26 cellular contexts compared by ENCODE assay signal in genomic region chr17:70668276-70668937, GRCh38.
"Had no signal": no experiment of that assay in that cellular context is flagged by ENCODE, and none has a peak within 500 bp of the region (broad histone marks: within the 10 kb centered on the region; RNA-seq: fewer than 3 reads in every experiment).

No MANE protein-coding gene starts in this region.

- H3K4me3 Mint-ChIP-seq: activated B cell treated with CpG ODN at 0.5 μM for 24 hours; activated CD8-positive, alpha-beta T cell treated with anti-CD3 and anti-CD28 coated beads for 36 hours; activated naive CD8-positive, alpha-beta T cell treated with anti-CD3 and anti-CD28 coated beads, Interleukin-2, amount 10 ng/mL, durations not matched to agents 7 days and 5 days; activated T-helper 17 cell treated with anti-CD3 and anti-CD28 coated beads, Interleukin-2, amount 50 U/mL, for 72 hours; central memory CD8-positive, alpha-beta T cell; naive B cell; stimulated activated naive CD8-positive, alpha-beta T cell treated with anti-CD3 and anti-CD28 coated beads, Interleukin-15, Interleukin-2, amounts not matched to agents 100 ng/mL and 50 ng/mL, for 24 hours; T-cell had no signal

- DNase-seq: activated B cell treated with CpG ODN at 0.5 μM for 24 hours; activated CD4-positive, alpha-beta T cell treated with anti-CD3 and anti-CD28 coated beads for 4 hours; activated CD8-positive, alpha-beta T cell treated with anti-CD3 and anti-CD28 coated beads for 36 hours; activated naive CD4-positive, alpha-beta T cell; activated naive CD8-positive, alpha-beta T cell treated with anti-CD3 and anti-CD28 coated beads, Interleukin-2, amount 10 ng/mL, durations not matched to agents 7 days and 5 days; activated T-cell treated with anti-CD3 and anti-CD28 coated beads, Interleukin-2, amount 50 U/mL, for 1 hour; brain microvascular endothelial cell; erythroblast; foreskin melanocyte; glutamatergic neuron; hippocampal formation; left ventricle myocardium inferior; mammary epithelial cell; naive B cell; psoas muscle; right cardiac atrium; T-cell; T-helper 9 cell; trophoblast cell had no signal

- H3K4me1 ChIP-seq: left ventricle myocardium inferior, psoas muscle, suprapubic skin had no signal

- FAIRE-seq: endometrium, keratinocyte had no signal

- H3K4me1 Mint-ChIP-seq: activated B cell treated with CpG ODN at 0.5 μM for 24 hours; activated naive CD8-positive, alpha-beta T cell treated with anti-CD3 and anti-CD28 coated beads, Interleukin-2, amount 10 ng/mL, durations not matched to agents 7 days and 5 days; activated T-helper 17 cell treated with anti-CD3 and anti-CD28 coated beads, Interleukin-2, amount 50 U/mL, for 72 hours; central memory CD8-positive, alpha-beta T cell; naive B cell; T-cell had no signal

- H3K36me3 Mint-ChIP-seq: activated naive CD8-positive, alpha-beta T cell treated with anti-CD3 and anti-CD28 coated beads, Interleukin-2, amount 10 ng/mL, durations not matched to agents 7 days and 5 days; naive B cell; T-cell had no signal

- H3K9me3 ChIP-seq: left ventricle myocardium inferior, psoas muscle, suprapubic skin had no signal

- H3K36me3 ChIP-seq: brain microvascular endothelial cell, left ventricle myocardium inferior, suprapubic skin had no signal

- H3K4me3 ChIP-seq: coronary artery, left ventricle myocardium inferior, psoas muscle, suprapubic skin had no signal

- H3K9me3 Mint-ChIP-seq: activated B cell treated with CpG ODN at 0.5 μM for 24 hours; activated CD8-positive, alpha-beta T cell treated with anti-CD3 and anti-CD28 coated beads for 36 hours; activated naive CD8-positive, alpha-beta T cell treated with anti-CD3 and anti-CD28 coated beads, Interleukin-2, amount 10 ng/mL, durations not matched to agents 7 days and 5 days; activated T-helper 17 cell treated with anti-CD3 and anti-CD28 coated beads, Interleukin-2, amount 50 U/mL, for 72 hours had no signal

- H3K27me3 Mint-ChIP-seq: activated B cell treated with CpG ODN at 0.5 μM for 24 hours; activated CD8-positive, alpha-beta T cell treated with anti-CD3 and anti-CD28 coated beads for 36 hours; activated naive CD8-positive, alpha-beta T cell treated with anti-CD3 and anti-CD28 coated beads, Interleukin-2, amount 10 ng/mL, durations not matched to agents 7 days and 5 days; central memory CD8-positive, alpha-beta T cell; naive B cell; stimulated activated naive CD8-positive, alpha-beta T cell treated with anti-CD3 and anti-CD28 coated beads, Interleukin-15, Interleukin-2, amounts not matched to agents 100 ng/mL and 50 ng/mL, for 24 hours; T-cell had no signal

- H3K27ac Mint-ChIP-seq: activated B cell treated with CpG ODN at 0.5 μM for 24 hours; activated CD8-positive, alpha-beta T cell treated with anti-CD3 and anti-CD28 coated beads for 36 hours; activated naive CD8-positive, alpha-beta T cell treated with anti-CD3 and anti-CD28 coated beads, Interleukin-2, amount 10 ng/mL, durations not matched to agents 7 days and 5 days; activated T-helper 17 cell treated with anti-CD3 and anti-CD28 coated beads, Interleukin-2, amount 50 U/mL, for 72 hours; naive B cell; stimulated activated naive CD8-positive, alpha-beta T cell treated with anti-CD3 and anti-CD28 coated beads, Interleukin-15, Interleukin-2, amounts not matched to agents 100 ng/mL and 50 ng/mL, for 24 hours; T-cell had no signal

- ATAC-seq: activated CD8-positive, alpha-beta T cell treated with anti-CD3 and anti-CD28 coated beads for 36 hours; activated T-helper 17 cell treated with anti-CD3 and anti-CD28 coated beads, Interleukin-2, amount 50 U/mL, for 72 hours; psoas muscle; right cardiac atrium; T-cell had no signal

- H3K27me3 ChIP-seq: brain microvascular endothelial cell had no signal

- H3K27ac ChIP-seq: brain microvascular endothelial cell, coronary artery, left ventricle myocardium inferior, psoas muscle, suprapubic skin had no signal
